In the genomic region with DNA sequence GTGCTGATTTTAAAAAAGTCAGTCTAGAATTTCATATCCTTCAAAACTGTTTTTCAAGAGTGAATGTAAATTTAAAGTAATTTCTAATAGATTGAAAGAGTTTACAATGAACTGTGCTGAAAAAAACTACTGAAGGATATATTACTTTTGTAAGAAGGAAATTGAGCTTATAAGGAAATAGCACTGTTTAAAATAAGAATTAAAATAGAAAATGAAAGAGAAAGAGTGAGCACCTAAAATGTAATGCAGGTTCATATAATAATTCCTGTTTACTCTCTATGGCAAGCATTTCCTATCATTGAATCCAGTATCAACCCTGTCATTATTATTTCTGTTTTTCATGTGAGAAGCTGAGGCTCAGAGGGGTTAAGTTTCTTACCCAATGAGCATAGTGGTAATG, we compare ENCODE assay signal across 1 cellular context.
TF ChIP-seq lines count a peak whose summit lies in the region.

No MANE protein-coding gene starts in this region.

TF ChIP-seq in GM12878, 131 proteins besides CTCF, POLR2A, EP300 and RAD21:
- TF ChIP-seq REST (IDR thresholded peaks at IDR 0.05; ENCODE audit: low read depth, low read length) (no peak), ZZZ3 (IDR thresholded peaks at IDR 0.05; ENCODE audit: control insufficient read depth, insufficient read length, low read depth) (no peak), USF2 (IDR thresholded peaks at IDR 0.05; ENCODE audit: borderline replicate concordance, low read depth, low read length) (no peak), TCF7 (IDR thresholded peaks at IDR 0.05; ENCODE audit: borderline replicate concordance) (no peak), EGR1 (IDR thresholded peaks at IDR 0.05; ENCODE audit: borderline replicate concordance in 1 of 2, low read depth in 2 of 2, low read length in 2 of 2) (no peak), RAD51 (IDR thresholded peaks at IDR 0.05) (no peak), HDAC2 (IDR thresholded peaks at IDR 0.05) (no peak), EED (IDR thresholded peaks at IDR 0.05; ENCODE audit: low read depth) (no peak), STAT3 (IDR thresholded peaks at IDR 0.05; ENCODE audit: low read depth, low read length) (no peak), CREM (IDR thresholded peaks at IDR 0.05; ENCODE audit: low read depth) (no peak), FOS (IDR thresholded peaks at IDR 0.05; ENCODE audit: borderline replicate concordance, extremely low read depth, insufficient read length) (no peak), KLF5 (IDR thresholded peaks at IDR 0.05; ENCODE audit: partially characterized antibody) (no peak), SMAD5 (IDR thresholded peaks at IDR 0.05; ENCODE audit: low read depth) (no peak), SMARCA5 (IDR thresholded peaks at IDR 0.05) (no peak)
- TF ChIP-seq, protein P1, sequence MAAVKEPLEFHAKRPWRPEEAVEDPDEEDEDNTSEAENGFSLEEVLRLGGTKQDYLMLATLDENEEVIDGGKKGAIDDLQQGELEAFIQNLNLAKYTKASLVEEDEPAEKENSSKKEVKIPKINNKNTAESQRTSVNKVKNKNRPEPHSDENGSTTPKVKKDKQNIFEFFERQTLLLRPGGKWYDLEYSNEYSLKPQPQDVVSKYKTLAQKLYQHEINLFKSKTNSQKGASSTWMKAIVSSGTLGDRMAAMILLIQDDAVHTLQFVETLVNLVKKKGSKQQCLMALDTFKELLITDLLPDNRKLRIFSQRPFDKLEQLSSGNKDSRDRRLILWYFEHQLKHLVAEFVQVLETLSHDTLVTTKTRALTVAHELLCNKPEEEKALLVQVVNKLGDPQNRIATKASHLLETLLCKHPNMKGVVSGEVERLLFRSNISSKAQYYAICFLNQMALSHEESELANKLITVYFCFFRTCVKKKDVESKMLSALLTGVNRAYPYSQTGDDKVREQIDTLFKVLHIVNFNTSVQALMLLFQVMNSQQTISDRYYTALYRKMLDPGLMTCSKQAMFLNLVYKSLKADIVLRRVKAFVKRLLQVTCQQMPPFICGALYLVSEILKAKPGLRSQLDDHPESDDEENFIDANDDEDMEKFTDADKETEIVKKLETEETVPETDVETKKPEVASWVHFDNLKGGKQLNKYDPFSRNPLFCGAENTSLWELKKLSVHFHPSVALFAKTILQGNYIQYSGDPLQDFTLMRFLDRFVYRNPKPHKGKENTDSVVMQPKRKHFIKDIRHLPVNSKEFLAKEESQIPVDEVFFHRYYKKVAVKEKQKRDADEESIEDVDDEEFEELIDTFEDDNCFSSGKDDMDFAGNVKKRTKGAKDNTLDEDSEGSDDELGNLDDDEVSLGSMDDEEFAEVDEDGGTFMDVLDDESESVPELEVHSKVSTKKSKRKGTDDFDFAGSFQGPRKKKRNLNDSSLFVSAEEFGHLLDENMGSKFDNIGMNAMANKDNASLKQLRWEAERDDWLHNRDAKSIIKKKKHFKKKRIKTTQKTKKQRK (IDR thresholded peaks at IDR 0.05; ENCODE audit: low read depth, low read length), result no peak
- TF ChIP-seq, protein P2, sequence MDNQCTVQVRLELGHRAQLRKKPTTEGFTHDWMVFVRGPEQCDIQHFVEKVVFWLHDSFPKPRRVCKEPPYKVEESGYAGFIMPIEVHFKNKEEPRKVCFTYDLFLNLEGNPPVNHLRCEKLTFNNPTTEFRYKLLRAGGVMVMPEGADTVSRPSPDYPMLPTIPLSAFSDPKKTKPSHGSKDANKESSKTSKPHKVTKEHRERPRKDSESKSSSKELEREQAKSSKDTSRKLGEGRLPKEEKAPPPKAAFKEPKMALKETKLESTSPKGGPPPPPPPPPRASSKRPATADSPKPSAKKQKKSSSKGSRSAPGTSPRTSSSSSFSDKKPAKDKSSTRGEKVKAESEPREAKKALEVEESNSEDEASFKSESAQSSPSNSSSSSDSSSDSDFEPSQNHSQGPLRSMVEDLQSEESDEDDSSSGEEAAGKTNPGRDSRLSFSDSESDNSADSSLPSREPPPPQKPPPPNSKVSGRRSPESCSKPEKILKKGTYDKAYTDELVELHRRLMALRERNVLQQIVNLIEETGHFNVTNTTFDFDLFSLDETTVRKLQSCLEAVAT (IDR thresholded peaks at IDR 0.05), result no peak
